ENCODE assay signal across 1 cellular context in the genomic region with DNA sequence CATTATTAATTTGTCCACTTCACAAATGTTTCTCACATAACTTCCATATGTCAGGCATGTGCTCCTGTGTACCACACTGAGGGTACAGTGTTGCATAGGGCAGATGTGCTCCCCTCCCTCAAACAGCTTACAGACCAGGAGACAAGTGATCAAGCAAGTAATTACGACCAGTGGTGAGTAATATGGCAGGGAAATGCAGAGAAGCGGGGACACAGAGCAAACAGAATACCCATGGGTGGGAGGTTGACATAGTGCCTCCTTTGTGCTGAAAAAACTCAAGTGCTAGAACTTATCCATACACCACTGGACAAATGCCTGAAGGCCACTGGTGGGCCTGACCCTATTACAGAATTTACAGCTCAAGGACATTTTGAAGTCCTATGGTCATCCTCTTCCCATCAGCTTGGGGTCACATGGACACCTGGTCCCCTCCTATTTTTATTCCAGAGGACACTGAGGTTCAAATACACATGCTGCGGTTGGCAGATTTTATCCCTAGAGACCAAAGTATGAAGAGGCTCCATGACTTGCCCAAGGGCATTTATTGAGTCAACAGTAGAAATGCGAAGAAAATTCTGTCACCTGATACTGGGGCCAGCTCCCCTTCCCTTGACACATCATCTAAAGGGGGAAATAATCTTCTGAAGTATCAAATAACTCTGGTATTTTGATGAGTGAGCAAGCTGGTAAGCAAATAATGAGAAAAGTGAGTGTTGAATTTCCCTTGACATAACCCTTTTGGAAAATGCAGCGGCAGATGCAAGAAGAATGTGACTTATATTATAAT.
A peak's percentile ranks its signal among the peaks of the same experiment; 100 is the strongest.
TF ChIP-seq lines count a peak whose summit lies in the region.

No MANE protein-coding gene starts in this region.

TF ChIP-seq in HEK293, 187 proteins besides CTCF, POLR2A, EP300 and RAD21 (continued from another document and continues in another):
- TF ChIP-seq ZNF292 (tag by site-specific recombination; IDR thresholded peaks at IDR 0.05; ENCODE audit: borderline replicate concordance, low read depth) (no peak), ZFP37 (tag by site-specific recombination; IDR thresholded peaks at IDR 0.05) (no peak), ZNF629 (tag by site-specific recombination; IDR thresholded peaks at IDR 0.05) (peak; percentile 31; the same call in 1 of the 2 replicates), KLF10 (tag by site-specific recombination; IDR thresholded peaks at IDR 0.05) (0 out of 2 replicates have a peak, but pooled peaks have one; percentile 29), MYNN (tag by site-specific recombination; IDR thresholded peaks at IDR 0.05; ENCODE audit: borderline replicate concordance) (no peak), TRIM28 (IDR thresholded peaks at IDR 0.05; ENCODE audit: borderline replicate concordance, low read length) (0 out of 2 replicates have a peak, but pooled peaks have one; percentile 41), SP7 (tag by site-specific recombination; IDR thresholded peaks at IDR 0.05) (no peak), MZF1 (tag by site-specific recombination; IDR thresholded peaks at IDR 0.05; ENCODE audit: borderline replicate concordance) (peak; percentile 75), ZNF544 (tag by site-specific recombination; IDR thresholded peaks at IDR 0.05) (no peak), ZNF416 (tag by site-specific recombination; IDR thresholded peaks at IDR 0.05) (no peak), ZNF324 (tag by site-specific recombination; IDR thresholded peaks at IDR 0.05) (no peak), ZNF335 (tag by site-specific recombination; conservative IDR thresholded peaks at IDR 0.05) (no peak), ZNF121 (tag by site-specific recombination; IDR thresholded peaks at IDR 0.05) (no peak), ZNF140 (tag by site-specific recombination; IDR thresholded peaks at IDR 0.05) (no peak), ZNF670 (tag by site-specific recombination; IDR thresholded peaks at IDR 0.05; ENCODE audit: low read depth) (no peak), ZNF777 (tag by site-specific recombination; IDR thresholded peaks at IDR 0.05; ENCODE audit: borderline replicate concordance) (no peak), ZNF423 (tag by site-specific recombination; IDR thresholded peaks at IDR 0.05) (no peak), ZNF10 (tag by site-specific recombination; IDR thresholded peaks at IDR 0.05) (no peak), ZNF626 (tag by site-specific recombination; IDR thresholded peaks at IDR 0.05) (no peak), ZNF394 (tag by site-specific recombination; IDR thresholded peaks at IDR 0.05; ENCODE audit: borderline replicate concordance) (no peak), ZNF624 (tag by site-specific recombination; IDR thresholded peaks at IDR 0.05) (no peak), ZNF157 (tag by site-specific recombination; IDR thresholded peaks at IDR 0.05) (no peak), ZBTB17 (tag by site-specific recombination; IDR thresholded peaks at IDR 0.05) (no peak), ZNF473 (tag by site-specific recombination; IDR thresholded peaks at IDR 0.05) (no peak)
- TF ChIP-seq, protein P1, sequence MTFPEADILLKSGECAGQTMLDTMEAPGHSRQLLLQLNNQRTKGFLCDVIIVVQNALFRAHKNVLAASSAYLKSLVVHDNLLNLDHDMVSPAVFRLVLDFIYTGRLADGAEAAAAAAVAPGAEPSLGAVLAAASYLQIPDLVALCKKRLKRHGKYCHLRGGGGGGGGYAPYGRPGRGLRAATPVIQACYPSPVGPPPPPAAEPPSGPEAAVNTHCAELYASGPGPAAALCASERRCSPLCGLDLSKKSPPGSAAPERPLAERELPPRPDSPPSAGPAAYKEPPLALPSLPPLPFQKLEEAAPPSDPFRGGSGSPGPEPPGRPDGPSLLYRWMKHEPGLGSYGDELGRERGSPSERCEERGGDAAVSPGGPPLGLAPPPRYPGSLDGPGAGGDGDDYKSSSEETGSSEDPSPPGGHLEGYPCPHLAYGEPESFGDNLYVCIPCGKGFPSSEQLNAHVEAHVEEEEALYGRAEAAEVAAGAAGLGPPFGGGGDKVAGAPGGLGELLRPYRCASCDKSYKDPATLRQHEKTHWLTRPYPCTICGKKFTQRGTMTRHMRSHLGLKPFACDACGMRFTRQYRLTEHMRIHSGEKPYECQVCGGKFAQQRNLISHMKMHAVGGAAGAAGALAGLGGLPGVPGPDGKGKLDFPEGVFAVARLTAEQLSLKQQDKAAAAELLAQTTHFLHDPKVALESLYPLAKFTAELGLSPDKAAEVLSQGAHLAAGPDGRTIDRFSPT (tag by site-specific recombination; IDR thresholded peaks at IDR 0.05), result 0 out of 2 replicates have a peak, but pooled peaks have one; percentile 22
- TF ChIP-seq, protein P2, sequence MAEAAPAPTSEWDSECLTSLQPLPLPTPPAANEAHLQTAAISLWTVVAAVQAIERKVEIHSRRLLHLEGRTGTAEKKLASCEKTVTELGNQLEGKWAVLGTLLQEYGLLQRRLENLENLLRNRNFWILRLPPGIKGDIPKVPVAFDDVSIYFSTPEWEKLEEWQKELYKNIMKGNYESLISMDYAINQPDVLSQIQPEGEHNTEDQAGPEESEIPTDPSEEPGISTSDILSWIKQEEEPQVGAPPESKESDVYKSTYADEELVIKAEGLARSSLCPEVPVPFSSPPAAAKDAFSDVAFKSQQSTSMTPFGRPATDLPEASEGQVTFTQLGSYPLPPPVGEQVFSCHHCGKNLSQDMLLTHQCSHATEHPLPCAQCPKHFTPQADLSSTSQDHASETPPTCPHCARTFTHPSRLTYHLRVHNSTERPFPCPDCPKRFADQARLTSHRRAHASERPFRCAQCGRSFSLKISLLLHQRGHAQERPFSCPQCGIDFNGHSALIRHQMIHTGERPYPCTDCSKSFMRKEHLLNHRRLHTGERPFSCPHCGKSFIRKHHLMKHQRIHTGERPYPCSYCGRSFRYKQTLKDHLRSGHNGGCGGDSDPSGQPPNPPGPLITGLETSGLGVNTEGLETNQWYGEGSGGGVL (tag by site-specific recombination; IDR thresholded peaks at IDR 0.05), result 0 out of 2 replicates have a peak, but pooled peaks have one; percentile 22
- TF ChIP-seq, protein P3, sequence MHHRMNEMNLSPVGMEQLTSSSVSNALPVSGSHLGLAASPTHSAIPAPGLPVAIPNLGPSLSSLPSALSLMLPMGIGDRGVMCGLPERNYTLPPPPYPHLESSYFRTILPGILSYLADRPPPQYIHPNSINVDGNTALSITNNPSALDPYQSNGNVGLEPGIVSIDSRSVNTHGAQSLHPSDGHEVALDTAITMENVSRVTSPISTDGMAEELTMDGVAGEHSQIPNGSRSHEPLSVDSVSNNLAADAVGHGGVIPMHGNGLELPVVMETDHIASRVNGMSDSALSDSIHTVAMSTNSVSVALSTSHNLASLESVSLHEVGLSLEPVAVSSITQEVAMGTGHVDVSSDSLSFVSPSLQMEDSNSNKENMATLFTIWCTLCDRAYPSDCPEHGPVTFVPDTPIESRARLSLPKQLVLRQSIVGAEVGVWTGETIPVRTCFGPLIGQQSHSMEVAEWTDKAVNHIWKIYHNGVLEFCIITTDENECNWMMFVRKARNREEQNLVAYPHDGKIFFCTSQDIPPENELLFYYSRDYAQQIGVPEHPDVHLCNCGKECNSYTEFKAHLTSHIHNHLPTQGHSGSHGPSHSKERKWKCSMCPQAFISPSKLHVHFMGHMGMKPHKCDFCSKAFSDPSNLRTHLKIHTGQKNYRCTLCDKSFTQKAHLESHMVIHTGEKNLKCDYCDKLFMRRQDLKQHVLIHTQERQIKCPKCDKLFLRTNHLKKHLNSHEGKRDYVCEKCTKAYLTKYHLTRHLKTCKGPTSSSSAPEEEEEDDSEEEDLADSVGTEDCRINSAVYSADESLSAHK (tag by site-specific recombination; IDR thresholded peaks at IDR 0.05), result no peak
- TF ChIP-seq, protein P4, sequence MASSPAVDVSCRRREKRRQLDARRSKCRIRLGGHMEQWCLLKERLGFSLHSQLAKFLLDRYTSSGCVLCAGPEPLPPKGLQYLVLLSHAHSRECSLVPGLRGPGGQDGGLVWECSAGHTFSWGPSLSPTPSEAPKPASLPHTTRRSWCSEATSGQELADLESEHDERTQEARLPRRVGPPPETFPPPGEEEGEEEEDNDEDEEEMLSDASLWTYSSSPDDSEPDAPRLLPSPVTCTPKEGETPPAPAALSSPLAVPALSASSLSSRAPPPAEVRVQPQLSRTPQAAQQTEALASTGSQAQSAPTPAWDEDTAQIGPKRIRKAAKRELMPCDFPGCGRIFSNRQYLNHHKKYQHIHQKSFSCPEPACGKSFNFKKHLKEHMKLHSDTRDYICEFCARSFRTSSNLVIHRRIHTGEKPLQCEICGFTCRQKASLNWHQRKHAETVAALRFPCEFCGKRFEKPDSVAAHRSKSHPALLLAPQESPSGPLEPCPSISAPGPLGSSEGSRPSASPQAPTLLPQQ (tag by site-specific recombination; IDR thresholded peaks at IDR 0.05), result peak; percentile 97
- TF ChIP-seq, protein P5, sequence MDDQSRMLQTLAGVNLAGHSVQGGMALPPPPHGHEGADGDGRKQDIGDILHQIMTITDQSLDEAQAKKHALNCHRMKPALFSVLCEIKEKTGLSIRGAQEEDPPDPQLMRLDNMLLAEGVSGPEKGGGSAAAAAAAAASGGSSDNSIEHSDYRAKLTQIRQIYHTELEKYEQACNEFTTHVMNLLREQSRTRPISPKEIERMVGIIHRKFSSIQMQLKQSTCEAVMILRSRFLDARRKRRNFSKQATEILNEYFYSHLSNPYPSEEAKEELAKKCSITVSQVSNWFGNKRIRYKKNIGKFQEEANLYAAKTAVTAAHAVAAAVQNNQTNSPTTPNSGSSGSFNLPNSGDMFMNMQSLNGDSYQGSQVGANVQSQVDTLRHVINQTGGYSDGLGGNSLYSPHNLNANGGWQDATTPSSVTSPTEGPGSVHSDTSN (CRISPR knock-in tag; IDR thresholded peaks at IDR 0.05), result no peak
- TF ChIP-seq, protein P6, sequence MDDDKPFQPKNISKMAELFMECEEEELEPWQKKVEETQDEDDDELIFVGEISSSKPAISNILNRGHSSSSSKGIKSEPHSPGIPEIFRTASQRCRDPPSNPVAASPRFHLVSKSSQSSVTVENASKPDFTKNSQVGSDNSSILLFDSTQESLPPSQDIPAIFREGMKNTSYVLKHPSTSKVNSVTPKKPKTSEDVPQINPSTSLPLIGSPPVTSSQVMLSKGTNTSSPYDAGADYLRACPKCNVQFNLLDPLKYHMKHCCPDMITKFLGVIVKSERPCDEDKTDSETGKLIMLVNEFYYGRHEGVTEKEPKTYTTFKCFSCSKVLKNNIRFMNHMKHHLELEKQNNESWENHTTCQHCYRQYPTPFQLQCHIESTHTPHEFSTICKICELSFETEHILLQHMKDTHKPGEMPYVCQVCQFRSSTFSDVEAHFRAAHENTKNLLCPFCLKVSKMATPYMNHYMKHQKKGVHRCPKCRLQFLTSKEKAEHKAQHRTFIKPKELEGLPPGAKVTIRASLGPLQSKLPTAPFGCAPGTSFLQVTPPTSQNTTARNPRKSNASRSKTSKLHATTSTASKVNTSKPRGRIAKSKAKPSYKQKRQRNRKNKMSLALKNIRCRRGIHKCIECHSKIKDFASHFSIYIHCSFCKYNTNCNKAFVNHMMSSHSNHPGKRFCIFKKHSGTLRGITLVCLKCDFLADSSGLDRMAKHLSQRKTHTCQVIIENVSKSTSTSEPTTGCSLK (tag by site-specific recombination; IDR thresholded peaks at IDR 0.05), result no peak
- TF ChIP-seq, protein P7, sequence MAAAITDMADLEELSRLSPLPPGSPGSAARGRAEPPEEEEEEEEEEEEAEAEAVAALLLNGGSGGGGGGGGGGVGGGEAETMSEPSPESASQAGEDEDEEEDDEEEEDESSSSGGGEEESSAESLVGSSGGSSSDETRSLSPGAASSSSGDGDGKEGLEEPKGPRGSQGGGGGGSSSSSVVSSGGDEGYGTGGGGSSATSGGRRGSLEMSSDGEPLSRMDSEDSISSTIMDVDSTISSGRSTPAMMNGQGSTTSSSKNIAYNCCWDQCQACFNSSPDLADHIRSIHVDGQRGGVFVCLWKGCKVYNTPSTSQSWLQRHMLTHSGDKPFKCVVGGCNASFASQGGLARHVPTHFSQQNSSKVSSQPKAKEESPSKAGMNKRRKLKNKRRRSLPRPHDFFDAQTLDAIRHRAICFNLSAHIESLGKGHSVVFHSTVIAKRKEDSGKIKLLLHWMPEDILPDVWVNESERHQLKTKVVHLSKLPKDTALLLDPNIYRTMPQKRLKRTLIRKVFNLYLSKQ (tag by site-specific recombination; IDR thresholded peaks at IDR 0.05; ENCODE audit: borderline replicate concordance), result no peak
- TF ChIP-seq, protein P8, sequence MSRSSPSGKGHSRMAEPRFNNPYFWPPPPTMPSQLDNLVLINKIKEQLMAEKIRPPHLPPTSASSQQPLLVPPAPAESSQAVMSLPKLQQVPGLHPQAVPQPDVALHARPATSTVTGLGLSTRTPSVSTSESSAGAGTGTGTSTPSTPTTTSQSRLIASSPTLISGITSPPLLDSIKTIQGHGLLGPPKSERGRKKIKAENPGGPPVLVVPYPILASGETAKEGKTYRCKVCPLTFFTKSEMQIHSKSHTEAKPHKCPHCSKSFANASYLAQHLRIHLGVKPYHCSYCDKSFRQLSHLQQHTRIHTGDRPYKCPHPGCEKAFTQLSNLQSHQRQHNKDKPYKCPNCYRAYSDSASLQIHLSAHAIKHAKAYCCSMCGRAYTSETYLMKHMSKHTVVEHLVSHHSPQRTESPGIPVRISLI (tag by site-specific recombination; IDR thresholded peaks at IDR 0.05), result no peak
- TF ChIP-seq, protein P9, sequence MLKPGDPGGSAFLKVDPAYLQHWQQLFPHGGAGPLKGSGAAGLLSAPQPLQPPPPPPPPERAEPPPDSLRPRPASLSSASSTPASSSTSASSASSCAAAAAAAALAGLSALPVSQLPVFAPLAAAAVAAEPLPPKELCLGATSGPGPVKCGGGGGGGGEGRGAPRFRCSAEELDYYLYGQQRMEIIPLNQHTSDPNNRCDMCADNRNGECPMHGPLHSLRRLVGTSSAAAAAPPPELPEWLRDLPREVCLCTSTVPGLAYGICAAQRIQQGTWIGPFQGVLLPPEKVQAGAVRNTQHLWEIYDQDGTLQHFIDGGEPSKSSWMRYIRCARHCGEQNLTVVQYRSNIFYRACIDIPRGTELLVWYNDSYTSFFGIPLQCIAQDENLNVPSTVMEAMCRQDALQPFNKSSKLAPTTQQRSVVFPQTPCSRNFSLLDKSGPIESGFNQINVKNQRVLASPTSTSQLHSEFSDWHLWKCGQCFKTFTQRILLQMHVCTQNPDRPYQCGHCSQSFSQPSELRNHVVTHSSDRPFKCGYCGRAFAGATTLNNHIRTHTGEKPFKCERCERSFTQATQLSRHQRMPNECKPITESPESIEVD (tag by site-specific recombination; IDR thresholded peaks at IDR 0.05), result peak; percentile 70
- TF ChIP-seq, protein P10, sequence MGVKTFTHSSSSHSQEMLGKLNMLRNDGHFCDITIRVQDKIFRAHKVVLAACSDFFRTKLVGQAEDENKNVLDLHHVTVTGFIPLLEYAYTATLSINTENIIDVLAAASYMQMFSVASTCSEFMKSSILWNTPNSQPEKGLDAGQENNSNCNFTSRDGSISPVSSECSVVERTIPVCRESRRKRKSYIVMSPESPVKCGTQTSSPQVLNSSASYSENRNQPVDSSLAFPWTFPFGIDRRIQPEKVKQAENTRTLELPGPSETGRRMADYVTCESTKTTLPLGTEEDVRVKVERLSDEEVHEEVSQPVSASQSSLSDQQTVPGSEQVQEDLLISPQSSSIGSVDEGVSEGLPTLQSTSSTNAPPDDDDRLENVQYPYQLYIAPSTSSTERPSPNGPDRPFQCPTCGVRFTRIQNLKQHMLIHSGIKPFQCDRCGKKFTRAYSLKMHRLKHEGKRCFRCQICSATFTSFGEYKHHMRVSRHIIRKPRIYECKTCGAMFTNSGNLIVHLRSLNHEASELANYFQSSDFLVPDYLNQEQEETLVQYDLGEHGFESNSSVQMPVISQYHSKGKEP (tag by site-specific recombination; IDR thresholded peaks at IDR 0.05), result 0 out of 2 replicates have a peak, but pooled peaks have one; percentile 16
- TF ChIP-seq, protein P11, sequence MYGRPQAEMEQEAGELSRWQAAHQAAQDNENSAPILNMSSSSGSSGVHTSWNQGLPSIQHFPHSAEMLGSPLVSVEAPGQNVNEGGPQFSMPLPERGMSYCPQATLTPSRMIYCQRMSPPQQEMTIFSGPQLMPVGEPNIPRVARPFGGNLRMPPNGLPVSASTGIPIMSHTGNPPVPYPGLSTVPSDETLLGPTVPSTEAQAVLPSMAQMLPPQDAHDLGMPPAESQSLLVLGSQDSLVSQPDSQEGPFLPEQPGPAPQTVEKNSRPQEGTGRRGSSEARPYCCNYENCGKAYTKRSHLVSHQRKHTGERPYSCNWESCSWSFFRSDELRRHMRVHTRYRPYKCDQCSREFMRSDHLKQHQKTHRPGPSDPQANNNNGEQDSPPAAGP (tag by site-specific recombination; IDR thresholded peaks at IDR 0.05), result 0 out of 2 replicates have a peak, but pooled peaks have one; percentile 5
